ENCODE assay signal across 13 cellular contexts in the genomic region with DNA sequence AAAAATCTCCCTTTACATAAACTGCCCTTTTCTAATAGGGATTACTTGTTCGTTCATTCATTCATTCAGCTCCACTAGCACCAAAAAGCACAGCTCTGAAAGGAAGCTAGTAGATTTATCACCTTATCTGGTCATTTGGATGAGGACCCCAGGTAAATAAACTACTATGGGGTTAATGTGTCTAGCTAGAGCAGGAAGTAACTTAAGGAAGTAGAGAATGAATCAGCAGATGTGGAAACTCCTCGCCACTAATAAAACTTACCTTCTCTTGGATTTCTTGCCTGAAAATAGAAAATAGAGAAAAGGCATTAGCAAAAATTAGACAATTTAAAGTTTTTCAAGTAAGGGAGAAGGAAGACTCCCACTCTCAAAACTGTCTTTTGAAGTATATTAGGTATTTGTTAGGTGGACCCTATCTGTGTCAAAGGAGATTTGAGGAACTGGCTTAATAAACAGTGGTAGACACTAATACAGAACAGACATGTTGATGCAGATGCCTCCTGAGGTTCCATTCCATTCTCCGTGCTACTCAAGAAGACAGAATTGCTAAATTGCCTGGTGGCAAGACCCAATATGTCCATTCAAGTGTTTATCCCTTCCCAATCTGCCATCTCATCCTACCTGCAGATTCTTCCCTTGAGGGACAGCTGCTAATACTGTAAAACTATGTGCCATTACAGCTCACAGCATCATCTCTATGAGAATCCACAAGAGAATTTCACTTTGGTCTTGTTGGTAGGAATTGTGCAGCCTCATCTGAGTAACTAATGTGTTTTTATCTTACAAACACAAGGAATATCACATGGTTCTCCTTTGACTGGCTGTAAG. TPM values are rescaled to one million over a fixed set of nuclear protein-coding genes. Genes with fewer than 3 reads are reported as not detected.
DNase-seq lines count a peak whose midpoint lies in the region; ATAC-seq and TF ChIP-seq lines count a peak whose summit lies in the region.
"Had no signal": no experiment of that assay in that cellular context is flagged by ENCODE, and none has a peak within 500 bp of the region (broad histone marks: within the 10 kb centered on the region; RNA-seq: fewer than 3 reads in every experiment).

No MANE protein-coding gene starts in this region.

- no peak for ATAC-seq in stimulated activated naive CD8-positive, alpha-beta T cell treated with anti-CD3 and anti-CD28 coated beads, Interleukin-15, amount 100 ng/mL, for 72 hours
- ATAC-seq in HG03571 (IDR thresholded peaks at IDR 0.05; ENCODE audit: unreplicated experiment) = no peak

- dilution Hi-C loops in mammary epithelial cell (cut with HindIII; ENCODE audit: low sequenced_read_pairs) = no loop called here

- H3K9me3 ChIP-seq in mammary epithelial cell (replicated peaks; ENCODE audit: insufficient read depth, low read length) = no peaks in the 10 kb centered on the region
- no peaks in the 10 kb centered on the region for H3K9me3 ChIP-seq in breast epithelium

- H3K4me2 ChIP-seq in mammary epithelial cell (ENCODE audit: insufficient read depth, low read depth, low read length) = peak overlapping the region; percentile 35

- no peaks in the 10 kb centered on the region for H3K27me3 Mint-ChIP-seq in activated naive CD8-positive, alpha-beta T cell
- H3K27me3 Mint-ChIP-seq in stimulated activated naive CD8-positive, alpha-beta T cell treated with anti-CD3 and anti-CD28 coated beads, Interleukin-15, amount 100 ng/mL, for 72 hours = no peaks in the 10 kb centered on the region

- H3K27ac Mint-ChIP-seq in activated naive CD8-positive, alpha-beta T cell = peak overlapping the region; percentile 98
- peak overlapping the region in 1 of 2 donors; percentile 95 for H3K27ac Mint-ChIP-seq in stimulated activated naive CD8-positive, alpha-beta T cell treated with anti-CD3 and anti-CD28 coated beads, Interleukin-15, amount 100 ng/mL, for 72 hours

- TF ChIP-seq CTCF in mammary epithelial cell (conservative IDR thresholded peaks at IDR 0.05 in 1 of 2, IDR thresholded peaks at IDR 0.05 in 1 of 2; ENCODE audit: extremely low read depth in 1 of 2, insufficient read depth in 1 of 2, low read depth in 1 of 2, low read length in 2 of 2) (no peak), breast epithelium (IDR thresholded peaks at IDR 0.05) (no peak)

- intact Hi-C loops in mammary epithelial cell (cut with micrococcal nuclease) (no loop called here), breast epithelium (cut with DNase I; ENCODE audit: low total_unique reads) (no loop called here)

- H3K79me2 ChIP-seq in mammary epithelial cell (ENCODE audit: insufficient read depth, low read length) = no peaks in the 10 kb centered on the region

- H3K27ac ChIP-seq in mammary epithelial cell (ENCODE audit: insufficient read depth, low read depth, low read length) (no peak overlapping the region), breast epithelium (no peak overlapping the region)
- H3K27ac ChIP-seq: coronary artery had no signal

- H3K4me1 Mint-ChIP-seq in activated naive CD8-positive, alpha-beta T cell (ENCODE audit: low read depth) = peaks cover 91% of the 10 kb centered on the region
- H3K4me1 Mint-ChIP-seq in stimulated activated naive CD8-positive, alpha-beta T cell treated with anti-CD3 and anti-CD28 coated beads, Interleukin-15, amount 100 ng/mL, for 72 hours = peaks cover 80% of the 10 kb centered on the region

- no peaks in the 10 kb centered on the region for H3K27me3 ChIP-seq in mammary epithelial cell (ENCODE audit: insufficient read depth, low read length)
- no peaks in the 10 kb centered on the region for H3K27me3 ChIP-seq in breast epithelium

- peak overlapping the region; percentile 63 for H2AFZ ChIP-seq in mammary epithelial cell (ENCODE audit: low read depth, low read length)

- DNase-seq in mammary epithelial cell (no peak), breast epithelium (ENCODE audit: low spot score in 2 of 2) (no peak), NOMO-1 treated with dmso at 0.1 percent for 144 hours (lab: John Stamatoyannopoulos, UW; ENCODE audit: unreplicated experiment) (peak; percentile 26), NCI-H1417 (lab: John Stamatoyannopoulos, UW) (no peak), T1000 (lab: John Stamatoyannopoulos, UW) (no peak)
- DNase-seq in stimulated activated naive CD8-positive, alpha-beta T cell treated with anti-CD3 and anti-CD28 coated beads, Interleukin-15, amount 100 ng/mL, for 72 hours = no peak
- DNase-seq: activated gamma-delta T cell had no signal

- TF ChIP-seq POLR2A in breast epithelium (IDR thresholded peaks at IDR 0.05) = no peak

- H3K36me3 Mint-ChIP-seq in activated naive CD8-positive, alpha-beta T cell = peaks cover 42% of the 10 kb centered on the region

- H3K9ac ChIP-seq in mammary epithelial cell (ENCODE audit: insufficient read depth, low read length) = no peak overlapping the region

- BruUV-seq in mammary epithelial cell (replicated peaks; lab: Mats Ljungman, UMichigan) = no TSS peak

- CTCF ChIA-PET in mammary epithelial cell (lab: Charles Lee; ENCODE audit: low non-redundant PET) = no interaction called here

- peaks cover 3% of the 10 kb centered on the region for H3K9me3 Mint-ChIP-seq in activated naive CD8-positive, alpha-beta T cell (ENCODE audit: low read depth)
- H3K9me3 Mint-ChIP-seq in stimulated activated naive CD8-positive, alpha-beta T cell treated with anti-CD3 and anti-CD28 coated beads, Interleukin-15, amount 100 ng/mL, for 72 hours = no peaks in the 10 kb centered on the region

- WGBS in mammary epithelial cell (ENCODE audit: low coverage, missing lambda C conversion rate) = 42% methylated on average over 3 of the region's 3 CpGs

- H3K4me1 ChIP-seq in mammary epithelial cell (ENCODE audit: insufficient read depth, low read length) (peaks cover 4% of the 10 kb centered on the region), breast epithelium (no peaks in the 10 kb centered on the region)

- H4K20me1 ChIP-seq in mammary epithelial cell (ENCODE audit: insufficient read depth, low read length) = no peaks in the 10 kb centered on the region

- H3K4me3 Mint-ChIP-seq in activated naive CD8-positive, alpha-beta T cell = peak overlapping the region; percentile 72
- H3K4me3 Mint-ChIP-seq in stimulated activated naive CD8-positive, alpha-beta T cell treated with anti-CD3 and anti-CD28 coated beads, Interleukin-15, amount 100 ng/mL, for 72 hours = peak overlapping the region; percentile 15 to 71

- in situ Hi-C loops in mammary epithelial cell (cut with MboI; ENCODE audit: low sequenced_read_pairs in 2 of 2) = no loop called here

- no peaks in the 10 kb centered on the region for H3K36me3 ChIP-seq in mammary epithelial cell (ENCODE audit: insufficient read depth, low read length)
- H3K36me3 ChIP-seq in breast epithelium = no peaks in the 10 kb centered on the region

- H3K4me3 ChIP-seq in mammary epithelial cell (replicated peaks in 1 of 3; ENCODE audit: insufficient read depth in 1 of 3, low read depth in 2 of 3, low read length in 3 of 3) = no peak overlapping the region
- no peak overlapping the region for H3K4me3 ChIP-seq in breast epithelium
- H3K4me3 ChIP-seq: coronary artery, skin epidermis had no signal

RNA-seq across cellular contexts. Expression of gene SELL, which starts 14.9 kb away (rescaled TPM):
- total RNA-seq in mammary epithelial cell (under 1 TPM in 1 of 2 donors, not detected in 1; 0.17 TPM), breast epithelium (1 to 10 TPM; 1.9 to 2.3 (median 2.0) TPM)
- polyA plus RNA-seq in mammary epithelial cell = 0.11 TPM
- not detected for polyA minus RNA-seq in mammary epithelial cell
- total RNA-seq: fibroblast of villous mesenchyme, H1 had no signal
- polyA plus RNA-seq: H1 had no signal

RNA-seq across cellular contexts. Expression of gene SELE, which starts 37.4 kb away (rescaled TPM):
- total RNA-seq in mammary epithelial cell (not detected), breast epithelium (1 to 10 TPM in 2 of 3 donors, under 1 TPM in 1; 0.66 to 5.0 (median 1.4) TPM)
- polyA plus RNA-seq in mammary epithelial cell = not detected
- not detected for polyA minus RNA-seq in mammary epithelial cell
- total RNA-seq: fibroblast of villous mesenchyme, H1 had no signal
- polyA plus RNA-seq: H1 had no signal
